Comparison of ENCODE assay signal across 1 cellular context in genomic region chr14:49052516-49052915, GRCh38.
TF ChIP-seq lines count a peak whose summit lies in the region.

No MANE protein-coding gene starts in this region.

TF ChIP-seq in IMR-90, 13 proteins besides CTCF, POLR2A, EP300 and RAD21:
- no peak for TF ChIP-seq MAFK (IDR thresholded peaks at IDR 0.05; ENCODE audit: low read depth, low read length)
- TF ChIP-seq ELK1 (IDR thresholded peaks at IDR 0.05; ENCODE audit: borderline replicate concordance, low read depth, low read length), result no peak
- no peak for TF ChIP-seq MXI1 (IDR thresholded peaks at IDR 0.05; ENCODE audit: borderline replicate concordance, low read depth, low read length)
- no peak for TF ChIP-seq RCOR1 (IDR thresholded peaks at IDR 0.05; ENCODE audit: insufficient replicate concordance, low read length)
- TF ChIP-seq NFE2L2 (IDR thresholded peaks at IDR 0.05; ENCODE audit: low read depth, low read length), result no peak
- TF ChIP-seq MAZ (IDR thresholded peaks at IDR 0.05; ENCODE audit: borderline replicate concordance, low read depth, low read length), result no peak
- TF ChIP-seq CHD1 (IDR thresholded peaks at IDR 0.05; ENCODE audit: low read depth, low read length), result no peak
- TF ChIP-seq, protein P1, sequence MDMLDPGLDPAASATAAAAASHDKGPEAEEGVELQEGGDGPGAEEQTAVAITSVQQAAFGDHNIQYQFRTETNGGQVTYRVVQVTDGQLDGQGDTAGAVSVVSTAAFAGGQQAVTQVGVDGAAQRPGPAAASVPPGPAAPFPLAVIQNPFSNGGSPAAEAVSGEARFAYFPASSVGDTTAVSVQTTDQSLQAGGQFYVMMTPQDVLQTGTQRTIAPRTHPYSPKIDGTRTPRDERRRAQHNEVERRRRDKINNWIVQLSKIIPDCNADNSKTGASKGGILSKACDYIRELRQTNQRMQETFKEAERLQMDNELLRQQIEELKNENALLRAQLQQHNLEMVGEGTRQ (IDR thresholded peaks at IDR 0.05; ENCODE audit: low read depth, low read length), result no peak
- no peak for TF ChIP-seq CEBPB (IDR thresholded peaks at IDR 0.05; ENCODE audit: low read depth, low read length)
- no peak for TF ChIP-seq BHLHE40 (IDR thresholded peaks at IDR 0.05; ENCODE audit: low read depth, low read length)
- no peak for TF ChIP-seq RFX5 (IDR thresholded peaks at IDR 0.05; ENCODE audit: low read depth, low read length)
- no peak for TF ChIP-seq SMC3 (IDR thresholded peaks at IDR 0.05; ENCODE audit: low read depth, low read length)
- no peak for TF ChIP-seq FOS (IDR thresholded peaks at IDR 0.05; ENCODE audit: low read depth, low read length)
